Comparison of ENCODE assay signal across 8 cellular contexts in genomic region chr4:26320453-26321325, GRCh38. TPM values are rescaled to one million over a fixed set of nuclear protein-coding genes. Genes with fewer than 3 reads are reported as not detected.
DNase-seq lines count a peak whose midpoint lies in the region; ATAC-seq and TF ChIP-seq lines count a peak whose summit lies in the region.

TSS of gene RBPJ (plus strand) at chr4:26321014. CDS start at chr4:26321029, 15 bp downstream.

- H3K36me3 ChIP-seq in heart right ventricle, result no peaks in the 10 kb centered on the region

- peak within 1 kb of the TSS; percentile 100 for H3K27ac Mint-ChIP-seq in T-helper 1 cell treated with Interleukin-12 subunit alpha and Interleukin-12 subunit beta and Interleukin-4 antibody, amounts not matched to agents 30 μg/mL and 1 μg/mL, for 36 hours
- peak within 1 kb of the TSS; percentile 99 for H3K27ac Mint-ChIP-seq in type B pancreatic cell

- H3K4me1 ChIP-seq in heart right ventricle, result peaks cover 0 to 57% (median 39%) of the 10 kb centered on the region in 9 donors

- peaks cover 19% of the 10 kb centered on the region for H3K36me3 Mint-ChIP-seq in T-helper 1 cell treated with Interleukin-12 subunit alpha and Interleukin-12 subunit beta and Interleukin-4 antibody, amounts not matched to agents 30 μg/mL and 1 μg/mL, for 36 hours (ENCODE audit: low read depth)
- H3K36me3 Mint-ChIP-seq in type B pancreatic cell, result no peaks in the 10 kb centered on the region

- no peaks in the 10 kb centered on the region for H3K27me3 ChIP-seq in heart right ventricle

- H3K4me3 ChIP-seq in heart right ventricle, result peak within 1 kb of the TSS; percentile 57 to 90 (median 78)

- peaks cover 16% of the 10 kb centered on the region for H3K9me3 Mint-ChIP-seq in T-helper 1 cell treated with Interleukin-12 subunit alpha and Interleukin-12 subunit beta and Interleukin-4 antibody, amounts not matched to agents 30 μg/mL and 1 μg/mL, for 36 hours
- H3K9me3 Mint-ChIP-seq in type B pancreatic cell, result no peaks in the 10 kb centered on the region

- peaks cover 0 to 12% (median 4%) of the 10 kb centered on the region in 11 donors for H3K9me3 ChIP-seq in heart right ventricle

- intact Hi-C loops in heart right ventricle (cut with DNase I), result loop anchor here in 8 of 10 donors (5.0 to 10.0 kb wide), 10 partner anchors 92 to 406 kb away; partner anchors contain the start of gene SMIM20 (in 2 of the 8)
- intact Hi-C loops in posterior cingulate gyrus (cut with DNase I), result loop anchor here (5.0 kb wide), 1 partner anchor 238 kb away; no protein-coding TSS in a partner anchor

- no peaks in the 10 kb centered on the region for H3K27me3 Mint-ChIP-seq in T-helper 1 cell treated with Interleukin-12 subunit alpha and Interleukin-12 subunit beta and Interleukin-4 antibody, amounts not matched to agents 30 μg/mL and 1 μg/mL, for 36 hours (ENCODE audit: low read depth)
- H3K27me3 Mint-ChIP-seq in type B pancreatic cell, result peaks cover 8% of the 10 kb centered on the region

- peak within 1 kb of the TSS; percentile 100 for H3K4me3 Mint-ChIP-seq in T-helper 1 cell treated with Interleukin-12 subunit alpha and Interleukin-12 subunit beta and Interleukin-4 antibody, amounts not matched to agents 30 μg/mL and 1 μg/mL, for 36 hours
- H3K4me3 Mint-ChIP-seq in type B pancreatic cell, result peak within 1 kb of the TSS; percentile 100

- peak; percentile 94 for DNase-seq in GM04504 (ENCODE audit: low read depth)
- peak; percentile 91 for DNase-seq in NCI-H1694 treated with DMSO at 0.1 percent for 48 hours (lab: John Stamatoyannopoulos, UW)
- peak; percentile 98 for DNase-seq in amniotic epithelial cell (ENCODE audit: low read depth)
- peak; percentile 91 to 96 for DNase-seq in heart right ventricle
- peak; percentile 85 to 98 (median 90) for DNase-seq in posterior cingulate gyrus
- DNase-seq in type B pancreatic cell (ENCODE audit: extremely low spot score, unreplicated experiment), result peak; percentile 95

- H3K27ac ChIP-seq in heart right ventricle, result peak within 1 kb of the TSS; percentile 85 to 96 (median 93)

- ATAC-seq in HG02678 (IDR thresholded peaks at IDR 0.05; ENCODE audit: unreplicated experiment) (peak; percentile 20), heart right ventricle (peak; percentile 81 to 94 (median 88))

- TF ChIP-seq CTCF in heart right ventricle (IDR thresholded peaks at IDR 0.05) (no peak), type B pancreatic cell (conservative IDR thresholded peaks at IDR 0.05) (no peak)

- 0 to 1% methylated on average over 71 to 101 of the region's 101 CpGs for WGBS in heart right ventricle, 2 donors

- H3K4me1 Mint-ChIP-seq in T-helper 1 cell treated with Interleukin-12 subunit alpha and Interleukin-12 subunit beta and Interleukin-4 antibody, amounts not matched to agents 30 μg/mL and 1 μg/mL, for 36 hours (ENCODE audit: low read depth), result peaks cover 45% of the 10 kb centered on the region
- H3K4me1 Mint-ChIP-seq in type B pancreatic cell (ENCODE audit: unreplicated experiment), result peaks cover 25% of the 10 kb centered on the region

RNA-seq across cellular contexts. Expression of gene RBPJ, which starts in this region (rescaled TPM):
- 10 to 100 TPM; 34.6 to 59.1 (median 38.1) TPM for total RNA-seq in heart right ventricle
- polyA plus RNA-seq in heart right ventricle, result 10 to 100 TPM; 10.1 to 49.0 TPM
- total RNA-seq in type B pancreatic cell (ENCODE audit: low replicate concordance), result 61.5 and 95.4 TPM in 2 replicates

Comparison
In these comparisons a context has a peak if more than half of its experiments do, and no peak if none do; other contexts are left out.
1. Peak in every context shown above with its lines: DNase-seq, ATAC-seq, H3K4me3 ChIP-seq and H3K27ac ChIP-seq.